ENCODE assay signal across 8 cellular contexts in genomic region chr7:50068850-50069551, GRCh38. TPM values are rescaled to one million over a fixed set of nuclear protein-coding genes. Genes with fewer than 3 reads are reported as not detected.
DNase-seq lines count a peak whose midpoint lies in the region; ATAC-seq and TF ChIP-seq lines count a peak whose summit lies in the region.

No MANE protein-coding gene starts in this region.

- POLR2A ChIA-PET in PC-9 (lab: Charles Lee; ENCODE audit: unreplicated experiment), result interaction anchor here (0.7 kb wide), 1 partner anchor 1659 kb away, joined by 4 read pairs; no protein-coding TSS in a partner anchor

- H3K9me2 ChIP-seq in PC-9 (ENCODE audit: insufficient read depth), result no peaks in the 10 kb centered on the region

- ATAC-seq in GM18868 (IDR thresholded peaks at IDR 0.05; ENCODE audit: unreplicated experiment) (peak; percentile 70), HG03135 (IDR thresholded peaks at IDR 0.05; ENCODE audit: unreplicated experiment) (peak; percentile 68), HG03439 (IDR thresholded peaks at IDR 0.05; ENCODE audit: unreplicated experiment) (no peak)

- no peaks in the 10 kb centered on the region for H3K36me3 ChIP-seq in PC-9 (ENCODE audit: low read depth)

- H2AFZ ChIP-seq in PC-9, result peak overlapping the region; percentile 70

- peaks cover 7% of the 10 kb centered on the region; the same call in 1 of the 2 replicates for H3K27me3 ChIP-seq in PC-9 (ENCODE audit: insufficient read depth, low read depth)

- TF ChIP-seq CTCF in PC-9 (conservative IDR thresholded peaks at IDR 0.05), result no peak
- no peak for TF ChIP-seq CTCF in coronary artery (IDR thresholded peaks at IDR 0.05)

- no peaks in the 10 kb centered on the region for H4K20me1 ChIP-seq in PC-9 (ENCODE audit: insufficient read depth)

- H3K4me3 ChIP-seq in PC-9, result peak overlapping the region; percentile 60
- peak overlapping the region; percentile 72 for H3K4me3 ChIP-seq in coronary artery

- H3K9me3 ChIP-seq in PC-9 (ENCODE audit: insufficient read depth, low read depth), result no peaks in the 10 kb centered on the region

- H3F3A ChIP-seq in PC-9 (ENCODE audit: insufficient read depth, low read depth), result no peaks in the 10 kb centered on the region

- no peaks in the 10 kb centered on the region for H3K79me2 ChIP-seq in PC-9 (ENCODE audit: low read depth)

- BruUV-seq in PC-9 (replicated peaks; lab: Mats Ljungman, UMichigan), result no TSS peak

- H3K4me2 ChIP-seq in PC-9, result peak overlapping the region; percentile 83

- H3K4me1 ChIP-seq in PC-9 (replicated peaks; ENCODE audit: insufficient read depth), result peaks cover 5% of the 10 kb centered on the region; the same call in 1 of the 2 replicates

- intact Hi-C loops in PC-9 (cut with micrococcal nuclease; ENCODE audit: unreplicated experiment), result no loop called here

- CTCF ChIA-PET in PC-9 (lab: Charles Lee), result no interaction called here

- DNase-seq in AG20443 (ENCODE audit: low spot score), result peak; percentile 44
- DNase-seq in PC-9, result peak; percentile 18 to 77
- DNase-seq in coronary artery (ENCODE audit: low spot score), result no peak
- DNase-seq in lung microvascular endothelial cell (ENCODE audit: low read depth in 2 of 2), result peak; percentile 31 to 53
- DNase-seq in ureter (ENCODE audit: low spot score), result peak; percentile 59

- no peak overlapping the region for H3K27ac ChIP-seq in PC-9
- peak overlapping the region; percentile 4 to 62 for H3K27ac ChIP-seq in coronary artery

RNA-seq across cellular contexts. Expression of gene ZPBP, which starts 24.0 kb away (rescaled TPM):
- total RNA-seq in PC-9 (2021) (not detected in 2 replicates), lung microvascular endothelial cell (not detected in 2 replicates), ureter (1.2 TPM)
